In genomic region chr18:63505566-63506335, GRCh38 we compare ENCODE assay signal across 8 cellular contexts. TPM values are rescaled to one million over a fixed set of nuclear protein-coding genes. Genes with fewer than 3 reads are reported as not detected.
DNase-seq lines count a peak whose midpoint lies in the region; ATAC-seq lines count a peak whose summit lies in the region.

No MANE protein-coding gene starts in this region.

- peaks cover 25% of the 10 kb centered on the region for H3K27me3 Mint-ChIP-seq in activated CD4-positive, alpha-beta T cell treated with anti-CD3 and anti-CD28 coated beads, Interleukin-2, amount 10 ng/mL, durations not matched to agents 24 days and 14 days

- H3K4me3 Mint-ChIP-seq in activated CD4-positive, alpha-beta T cell treated with anti-CD3 and anti-CD28 coated beads, Interleukin-2, amount 10 ng/mL, durations not matched to agents 24 days and 14 days: no peak overlapping the region

- ATAC-seq in HG02938 (IDR thresholded peaks at IDR 0.05; ENCODE audit: unreplicated experiment) (peak; percentile 65), HG03342 (IDR thresholded peaks at IDR 0.05; ENCODE audit: unreplicated experiment) (no peak), GM19452 (IDR thresholded peaks at IDR 0.05; ENCODE audit: unreplicated experiment) (no peak)

- H3K36me3 Mint-ChIP-seq in activated CD4-positive, alpha-beta T cell treated with anti-CD3 and anti-CD28 coated beads, Interleukin-2, amount 10 ng/mL, durations not matched to agents 24 days and 14 days (ENCODE audit: low read depth): no peaks in the 10 kb centered on the region

- peaks cover 2% of the 10 kb centered on the region for H3K4me1 Mint-ChIP-seq in activated CD4-positive, alpha-beta T cell treated with anti-CD3 and anti-CD28 coated beads, Interleukin-2, amount 10 ng/mL, durations not matched to agents 24 days and 14 days

- intact Hi-C loops in activated CD4-positive, alpha-beta T cell treated with anti-CD3 and anti-CD28 coated beads, Interleukin-2, amount 10 ng/mL, durations not matched to agents 24 days and 14 days (cut with micrococcal nuclease): no loop called here

- DNase-seq in NK-92 treated with Interleukin-12 subunit alpha and Interleukin-12 subunit beta, amount 100 ng/mL, for 24 hours (lab: John Stamatoyannopoulos, UW): peak; percentile 1
- DNase-seq in NK-92 (lab: John Stamatoyannopoulos, UW; ENCODE audit: unreplicated experiment): no peak
- peak; percentile 75 for DNase-seq in activated CD4-positive, alpha-beta T cell treated with anti-CD3 and anti-CD28 coated beads, Interleukin-2, amount 10 ng/mL, durations not matched to agents 24 days and 14 days
- DNase-seq in kidney tubule cell (ENCODE audit: low spot score): peak; percentile 27
- DNase-seq in hippocampal formation (lab: John Stamatoyannopoulos, UW): no peak

- H3K9me3 Mint-ChIP-seq in activated CD4-positive, alpha-beta T cell treated with anti-CD3 and anti-CD28 coated beads, Interleukin-2, amount 10 ng/mL, durations not matched to agents 24 days and 14 days: no peaks in the 10 kb centered on the region

- H3K27ac Mint-ChIP-seq in activated CD4-positive, alpha-beta T cell treated with anti-CD3 and anti-CD28 coated beads, Interleukin-2, amount 10 ng/mL, durations not matched to agents 24 days and 14 days: no peak overlapping the region

RNA-seq across cellular contexts. Expression of gene SERPINB5, which starts 29.0 kb away (rescaled TPM):
- total RNA-seq in activated CD4-positive, alpha-beta T cell treated with anti-CD3 and anti-CD28 coated beads, Interleukin-2, amount 10 ng/mL, durations not matched to agents 24 days and 14 days: not detected in 2 replicates

RNA-seq across cellular contexts. Expression of gene SERPINB12, which starts 36.4 kb away (rescaled TPM):
- total RNA-seq in activated CD4-positive, alpha-beta T cell treated with anti-CD3 and anti-CD28 coated beads, Interleukin-2, amount 10 ng/mL, durations not matched to agents 24 days and 14 days: not detected in 2 replicates

Comparison
In these comparisons a context has a peak if more than half of its experiments do, and no peak if none do; other contexts are left out.
1. DNase-seq: peak in NK-92 treated with Interleukin-12 subunit alpha and Interleukin-12 subunit beta, amount 100 ng/mL, for 24 hours (single experiment), activated CD4-positive, alpha-beta T cell treated with anti-CD3 and anti-CD28 coated beads, Interleukin-2, amount 10 ng/mL, durations not matched to agents 24 days and 14 days (single experiment) and kidney tubule cell (single experiment); none in NK-92 (single experiment) and hippocampal formation (0 of 2).